Comparison of ENCODE assay signal across 26 cellular contexts in the genomic region with DNA sequence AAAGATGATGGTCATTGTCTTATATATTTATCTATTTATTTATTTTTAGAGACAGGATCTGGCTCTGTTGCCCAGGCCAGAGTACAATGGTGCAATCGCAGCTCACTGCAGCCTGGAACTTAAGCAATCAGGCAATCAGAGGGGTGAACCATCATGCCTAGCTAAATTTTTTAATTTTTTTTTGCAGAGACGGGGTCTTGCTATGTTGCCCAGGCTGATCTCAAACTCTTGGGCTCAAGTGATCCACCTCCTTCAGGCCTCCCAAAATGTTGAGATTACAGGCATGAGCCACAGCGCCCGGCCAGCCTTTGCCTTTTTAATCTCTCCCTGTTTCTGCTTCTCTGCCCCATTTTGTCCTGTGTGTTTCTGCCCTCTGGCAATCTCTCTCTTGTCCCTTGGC.
"Had no signal": no experiment of that assay in that cellular context is flagged by ENCODE, and none has a peak within 500 bp of the region (broad histone marks: within the 10 kb centered on the region; RNA-seq: fewer than 3 reads in every experiment).

No MANE protein-coding gene starts in this region.

- H3K9me3 Mint-ChIP-seq: activated CD4-positive, alpha-beta memory T cell treated with anti-CD3 and anti-CD28 coated beads, Interleukin-2, amount 10 ng/mL, durations not matched to agents 7 days and 5 days; activated CD4-positive, alpha-beta T cell treated with anti-CD3 and anti-CD28 coated beads, Interleukin-2, amount 10 ng/mL, durations not matched to agents 24 days and 14 days; activated T-cell treated with anti-CD3 and anti-CD28 coated beads, Interleukin-2, amount 50 U/mL, for 24 hours; activated T-cell treated with anti-CD3 and anti-CD28 coated beads, Interleukin-2, amount 50 U/mL, for 72 hours; central memory CD8-positive, alpha-beta T cell; dendritic cell treated with granulocyte-macrophage colony-stimulating factor and Interleukin-4, amounts not matched to agents 40 ng/mL and 50 ng/mL, for 4 days; endodermal cell had no signal

- H3K27me3 Mint-ChIP-seq: activated CD4-positive, alpha-beta T cell treated with anti-CD3 and anti-CD28 coated beads for 36 hours; activated naive CD8-positive, alpha-beta T cell had no signal

- H3K36me3 Mint-ChIP-seq: activated naive CD8-positive, alpha-beta T cell had no signal

- H3K27ac ChIP-seq: brain microvascular endothelial cell, coronary artery, dorsolateral prefrontal cortex had no signal

- H3K4me3 Mint-ChIP-seq: activated CD4-positive, alpha-beta memory T cell treated with anti-CD3 and anti-CD28 coated beads, Interleukin-2, amount 10 ng/mL, durations not matched to agents 7 days and 5 days; activated CD4-positive, alpha-beta T cell treated with anti-CD3 and anti-CD28 coated beads for 36 hours; activated CD4-positive, alpha-beta T cell treated with anti-CD3 and anti-CD28 coated beads, Interleukin-2, amount 10 ng/mL, durations not matched to agents 24 days and 14 days; activated naive CD8-positive, alpha-beta T cell; activated T-cell treated with anti-CD3 and anti-CD28 coated beads, Interleukin-2, amount 50 U/mL, for 24 hours; activated T-cell treated with anti-CD3 and anti-CD28 coated beads, Interleukin-2, amount 50 U/mL, for 72 hours; central memory CD8-positive, alpha-beta T cell; dendritic cell treated with granulocyte-macrophage colony-stimulating factor and Interleukin-4, amounts not matched to agents 40 ng/mL and 50 ng/mL, for 4 days; endodermal cell had no signal

- H3K36me3 ChIP-seq: brain microvascular endothelial cell had no signal

- H3K27ac Mint-ChIP-seq: activated CD4-positive, alpha-beta memory T cell treated with anti-CD3 and anti-CD28 coated beads, Interleukin-2, amount 10 ng/mL, durations not matched to agents 7 days and 5 days; activated CD4-positive, alpha-beta T cell treated with anti-CD3 and anti-CD28 coated beads, Interleukin-2, amount 10 ng/mL, durations not matched to agents 24 days and 14 days; activated naive CD8-positive, alpha-beta T cell; activated T-cell treated with anti-CD3 and anti-CD28 coated beads, Interleukin-2, amount 50 U/mL, for 24 hours; activated T-cell treated with anti-CD3 and anti-CD28 coated beads, Interleukin-2, amount 50 U/mL, for 72 hours; dendritic cell treated with granulocyte-macrophage colony-stimulating factor and Interleukin-4, amounts not matched to agents 40 ng/mL and 50 ng/mL, for 4 days; endodermal cell had no signal

- DNase-seq: activated CD4-positive, alpha-beta memory T cell treated with anti-CD3 and anti-CD28 coated beads, Interleukin-2, amount 10 ng/mL, durations not matched to agents 7 days and 5 days; activated CD4-positive, alpha-beta T cell treated with anti-CD3 and anti-CD28 coated beads for 36 hours; activated CD4-positive, alpha-beta T cell treated with anti-CD3 and anti-CD28 coated beads, Interleukin-2, amount 10 ng/mL, durations not matched to agents 24 days and 14 days; activated CD4-positive, alpha-beta T cell treated with anti-CD3 and anti-CD28 coated beads, Interleukin-2, amount 50 U/mL, for 4 hours; activated CD4-positive, CD25-positive, alpha-beta regulatory T cell; activated CD4-positive, CD25-positive, alpha-beta regulatory T cell treated with anti-CD3 and anti-CD28 coated beads, Interleukin-2, amount 50 U/mL, for 72 hours; activated CD8-positive, alpha-beta memory T cell treated with anti-CD3 and anti-CD28 coated beads, Interleukin-2, amount 50 U/mL, for 48 hours; activated gamma-delta T cell; activated naive CD4-positive, alpha-beta T cell treated with Interleukin-2 at 50 U/mL for 16 hours; activated T-cell treated with anti-CD3 and anti-CD28 coated beads for 4 hours; activated T-cell treated with anti-CD3 and anti-CD28 coated beads, Interleukin-2, amount 50 U/mL, for 24 hours; activated T-cell treated with anti-CD3 and anti-CD28 coated beads, Interleukin-2, amount 50 U/mL, for 72 hours; amniotic stem cell; anterior cingulate cortex; brain microvascular endothelial cell; dorsolateral prefrontal cortex; effector memory CD4-positive, alpha-beta T cell; endodermal cell; foreskin fibroblast; head of caudate nucleus; T-helper 2 cell had no signal

- H3K4me3 ChIP-seq: coronary artery, dorsolateral prefrontal cortex had no signal

- ATAC-seq: activated CD4-positive, alpha-beta T cell treated with anti-CD3 and anti-CD28 coated beads for 36 hours; activated T-cell treated with anti-CD3 and anti-CD28 coated beads, Interleukin-2, amount 50 U/mL, for 72 hours; esophagus mucosa had no signal
